23 cellular contexts compared by ENCODE assay signal in the genomic region with DNA sequence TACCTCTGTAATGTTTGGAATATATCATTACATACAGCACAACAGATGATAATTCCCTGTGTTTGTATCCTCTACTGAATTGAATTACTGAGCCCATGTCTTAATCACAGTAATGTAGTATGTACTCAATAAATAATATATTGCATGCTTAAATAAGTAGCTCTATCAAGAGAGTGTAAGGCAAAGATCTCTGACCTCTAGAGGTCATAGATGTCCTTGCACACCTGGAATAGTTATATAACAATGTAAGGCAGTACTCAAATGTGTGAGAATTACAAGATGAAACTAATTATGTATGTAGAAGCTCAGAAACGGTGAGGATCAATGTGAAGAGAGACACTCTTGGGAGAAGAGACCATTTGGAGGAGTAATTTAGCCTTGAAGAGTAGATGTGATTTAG. TPM values are rescaled to one million over a fixed set of nuclear protein-coding genes. Genes with fewer than 3 reads are reported as not detected.
"Had no signal": no experiment of that assay in that cellular context is flagged by ENCODE, and none has a peak within 500 bp of the region (broad histone marks: within the 10 kb centered on the region; RNA-seq: fewer than 3 reads in every experiment).

No MANE protein-coding gene starts in this region.

- DNase-seq: activated CD4-positive, alpha-beta T cell treated with anti-CD3 and anti-CD28 coated beads, Interleukin-2, amount 50 U/mL, for 48 hours; activated CD4-positive, CD25-positive, alpha-beta regulatory T cell treated with anti-CD3 and anti-CD28 coated beads, Interleukin-2, amount 50 U/mL, for 72 hours; activated effector memory CD4-positive, alpha-beta T cell treated with Interleukin-2 at 50 U/mL for 16 hours; activated T-cell treated with anti-CD3 and anti-CD28 coated beads, Interleukin-2, amount 50 U/mL, for 24 hours; anterior cingulate cortex; gastrocnemius medialis; heart right ventricle; left cardiac atrium; lower lobe of right lung; midbrain; ovary; sigmoid colon; spleen; stimulated activated naive CD8-positive, alpha-beta T cell treated with anti-CD3 and anti-CD28 coated beads, Interleukin-15, amount 100 ng/mL, for 72 hours had no signal

- H3K9me3 Mint-ChIP-seq: activated naive CD4-positive, alpha-beta T cell treated with anti-CD3 and anti-CD28 coated beads, Interleukin-2, amount 50 U/mL, for 24 hours; activated T-cell treated with anti-CD3 and anti-CD28 coated beads, Interleukin-2, amount 50 U/mL, for 24 hours; dendritic cell treated with granulocyte-macrophage colony-stimulating factor and Interleukin-4, amounts not matched to agents 40 ng/mL and 50 ng/mL, for 4 days; neural progenitor cell; stimulated activated naive CD8-positive, alpha-beta T cell treated with anti-CD3 and anti-CD28 coated beads, Interleukin-15, amount 100 ng/mL, for 72 hours; type B pancreatic cell had no signal

- H3K4me2 ChIP-seq: neural progenitor cell had no signal

- H2AFZ ChIP-seq: neural progenitor cell had no signal

- ATAC-seq: gastrocnemius medialis; heart right ventricle; left cardiac atrium; lower lobe of right lung; stimulated activated naive CD8-positive, alpha-beta T cell treated with anti-CD3 and anti-CD28 coated beads, Interleukin-15, amount 100 ng/mL, for 72 hours had no signal

- H3K4me3 Mint-ChIP-seq: activated naive CD4-positive, alpha-beta T cell treated with anti-CD3 and anti-CD28 coated beads, Interleukin-2, amount 50 U/mL, for 24 hours; activated T-cell treated with anti-CD3 and anti-CD28 coated beads, Interleukin-2, amount 50 U/mL, for 24 hours; dendritic cell treated with granulocyte-macrophage colony-stimulating factor and Interleukin-4, amounts not matched to agents 40 ng/mL and 50 ng/mL, for 4 days; neural progenitor cell; stimulated activated naive CD8-positive, alpha-beta T cell treated with anti-CD3 and anti-CD28 coated beads, Interleukin-15, amount 100 ng/mL, for 72 hours; type B pancreatic cell had no signal

- H3K9me3 ChIP-seq: breast epithelium, gastrocnemius medialis, heart right ventricle, lower lobe of right lung, ovary, sigmoid colon, spleen had no signal

- H3K4me3 ChIP-seq: breast epithelium, gastrocnemius medialis, heart right ventricle, lower lobe of right lung, neural progenitor cell, ovary, sigmoid colon, spleen had no signal

- H3K27ac Mint-ChIP-seq: activated naive CD4-positive, alpha-beta T cell treated with anti-CD3 and anti-CD28 coated beads, Interleukin-2, amount 50 U/mL, for 24 hours; activated T-cell treated with anti-CD3 and anti-CD28 coated beads, Interleukin-2, amount 50 U/mL, for 24 hours; dendritic cell treated with granulocyte-macrophage colony-stimulating factor and Interleukin-4, amounts not matched to agents 40 ng/mL and 50 ng/mL, for 4 days; neural progenitor cell; stimulated activated naive CD8-positive, alpha-beta T cell treated with anti-CD3 and anti-CD28 coated beads, Interleukin-15, amount 100 ng/mL, for 72 hours; type B pancreatic cell had no signal

- H3K4me1 ChIP-seq: breast epithelium, gastrocnemius medialis, lower lobe of right lung, neural progenitor cell, spleen had no signal

- H3K27me3 ChIP-seq: gastrocnemius medialis, neural progenitor cell, ovary, sigmoid colon, spleen had no signal

- H3K36me3 ChIP-seq: breast epithelium, ovary had no signal

- H3K27me3 Mint-ChIP-seq: activated naive CD4-positive, alpha-beta T cell treated with anti-CD3 and anti-CD28 coated beads, Interleukin-2, amount 50 U/mL, for 24 hours; dendritic cell treated with granulocyte-macrophage colony-stimulating factor and Interleukin-4, amounts not matched to agents 40 ng/mL and 50 ng/mL, for 4 days; stimulated activated naive CD8-positive, alpha-beta T cell treated with anti-CD3 and anti-CD28 coated beads, Interleukin-15, amount 100 ng/mL, for 72 hours; type B pancreatic cell had no signal

- H3K27ac ChIP-seq: breast epithelium, gastrocnemius medialis, heart right ventricle, lower lobe of right lung, neural progenitor cell, ovary, sigmoid colon, spleen had no signal

RNA-seq across cellular contexts. Expression of a gene that starts 54.4 kb away (rescaled TPM):
- total RNA-seq: breast epithelium, cerebellum, epithelial cell of proximal tubule, gastrocnemius medialis, myocyte, sigmoid colon, temporal lobe had no signal
